In the genomic region with DNA sequence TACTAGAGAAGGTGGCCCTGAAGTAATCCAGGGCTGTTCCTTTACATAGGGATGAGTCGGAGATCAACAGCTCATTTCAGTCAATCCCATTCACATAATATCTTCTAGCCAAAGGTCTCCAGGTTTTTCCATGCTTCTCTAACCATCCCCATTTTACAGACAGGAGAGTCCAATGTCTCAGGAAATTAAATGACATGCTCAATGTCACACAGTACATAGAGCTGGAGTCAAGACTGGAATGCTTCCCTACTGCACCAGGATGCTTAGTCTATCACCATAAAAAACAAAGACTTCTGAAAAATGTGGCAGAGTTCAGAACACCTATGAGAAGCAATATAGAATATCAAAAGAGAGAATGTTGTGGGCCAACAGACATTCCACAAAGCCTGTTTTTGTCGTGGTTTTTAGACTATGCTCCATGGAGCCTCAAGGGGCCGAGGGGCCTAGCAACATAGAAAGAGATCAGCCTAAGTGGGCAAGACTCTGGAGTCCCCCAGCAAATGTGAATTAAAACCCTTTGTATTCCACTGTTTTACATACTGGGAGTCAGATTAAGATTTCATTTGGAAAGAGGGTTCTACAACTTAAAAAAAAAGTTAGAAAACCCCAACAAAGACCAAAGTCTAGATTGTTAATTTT, we compare ENCODE assay signal across 1 cellular context.
TF ChIP-seq lines count a peak whose summit lies in the region.

No MANE protein-coding gene starts in this region.

TF ChIP-seq in K562, 482 proteins besides CTCF, POLR2A, EP300 and RAD21 (continued from another document):
- TF ChIP-seq, protein P1, sequence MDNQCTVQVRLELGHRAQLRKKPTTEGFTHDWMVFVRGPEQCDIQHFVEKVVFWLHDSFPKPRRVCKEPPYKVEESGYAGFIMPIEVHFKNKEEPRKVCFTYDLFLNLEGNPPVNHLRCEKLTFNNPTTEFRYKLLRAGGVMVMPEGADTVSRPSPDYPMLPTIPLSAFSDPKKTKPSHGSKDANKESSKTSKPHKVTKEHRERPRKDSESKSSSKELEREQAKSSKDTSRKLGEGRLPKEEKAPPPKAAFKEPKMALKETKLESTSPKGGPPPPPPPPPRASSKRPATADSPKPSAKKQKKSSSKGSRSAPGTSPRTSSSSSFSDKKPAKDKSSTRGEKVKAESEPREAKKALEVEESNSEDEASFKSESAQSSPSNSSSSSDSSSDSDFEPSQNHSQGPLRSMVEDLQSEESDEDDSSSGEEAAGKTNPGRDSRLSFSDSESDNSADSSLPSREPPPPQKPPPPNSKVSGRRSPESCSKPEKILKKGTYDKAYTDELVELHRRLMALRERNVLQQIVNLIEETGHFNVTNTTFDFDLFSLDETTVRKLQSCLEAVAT (IDR thresholded peaks at IDR 0.05) = no peak
